In the genomic region with DNA sequence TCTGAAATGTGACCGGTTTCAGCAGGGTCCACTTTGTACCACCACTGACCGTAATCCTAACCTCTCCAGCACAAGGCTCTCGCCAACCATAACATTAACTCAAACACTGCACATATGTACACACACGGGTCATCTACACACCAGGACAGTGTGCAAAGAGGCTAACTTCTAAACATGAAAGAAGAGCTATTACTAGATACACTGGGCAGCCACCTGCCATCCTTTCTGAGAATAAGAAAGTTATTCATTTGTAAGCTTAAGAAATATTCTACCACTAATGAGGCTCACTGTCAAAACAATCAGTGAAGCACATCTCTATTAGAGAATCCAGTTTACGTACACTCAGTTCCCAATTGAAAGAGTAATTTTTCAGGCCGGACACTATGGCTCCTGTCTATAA, we compare ENCODE assay signal across 29 cellular contexts. TPM values are rescaled to one million over a fixed set of nuclear protein-coding genes. Genes with fewer than 3 reads are reported as not detected.
DNase-seq lines count a peak whose midpoint lies in the region; ATAC-seq, FAIRE-seq and TF ChIP-seq lines count a peak whose summit lies in the region.
"Had no signal": no experiment of that assay in that cellular context is flagged by ENCODE, and none has a peak within 500 bp of the region (broad histone marks: within the 10 kb centered on the region; RNA-seq: fewer than 3 reads in every experiment).

No MANE protein-coding gene starts in this region.

- no peaks in the 10 kb centered on the region for H3K9me3 Mint-ChIP-seq in H9
- H3K9me3 Mint-ChIP-seq: CD14-positive monocyte; CD4-positive, alpha-beta memory T cell; CD4-positive, CD25-positive, alpha-beta regulatory T cell; CD8-positive, alpha-beta memory T cell had no signal

- H3K14ac ChIP-seq in H9 (ENCODE audit: insufficient read depth, low read length), result no peak overlapping the region

- H3K4ac ChIP-seq in H9 (ENCODE audit: low read depth, low read length), result no peak overlapping the region

- H2BK12ac ChIP-seq in H9 (ENCODE audit: insufficient read length, low read depth, low read length), result no peak overlapping the region

- H2AFZ ChIP-seq in H9 (ENCODE audit: low read length), result no peak overlapping the region

- peaks cover 0 to 4% of the 10 kb centered on the region in 2 experiments; a peak in 2 of 4 replicates for H3K4me1 Mint-ChIP-seq in H9
- H3K4me1 Mint-ChIP-seq: CD4-positive, alpha-beta memory T cell; CD4-positive, CD25-positive, alpha-beta regulatory T cell; CD8-positive, alpha-beta memory T cell had no signal

- H3K23ac ChIP-seq in H9 (ENCODE audit: insufficient read length, low read depth, low read length), result no peak overlapping the region

- no peaks in the 10 kb centered on the region for H3K23me2 ChIP-seq in H9 (ENCODE audit: insufficient read length, low read depth, low read length, poor library complexity, severe bottlenecking)

- no peak overlapping the region for H2BK20ac ChIP-seq in H9 (ENCODE audit: low read depth, low read length, poor library complexity, severe bottlenecking)

- no peak overlapping the region for H3K27ac ChIP-seq in H9 (ENCODE audit: insufficient read length, low read depth, low read length)
- H3K27ac ChIP-seq: BLaER1 had no signal

- no CpG with 5 or more reads among the region's 6 CpGs for WGBS in H9 (ENCODE audit: extremely low coverage, insufficient read length, low lambda C conversion rate)

- H3K9me3 ChIP-seq in H9 (ENCODE audit: control insufficient read depth, low read depth, low read length), result no peaks in the 10 kb centered on the region
- H3K9me3 ChIP-seq: BE2C, BLaER1 had no signal

- H3K79me1 ChIP-seq in H9 (ENCODE audit: insufficient read depth, low read depth, low read length, poor library complexity, severe bottlenecking), result no peaks in the 10 kb centered on the region

- H3K4me1 ChIP-seq in H9 (ENCODE audit: insufficient read depth, low read length), result no peaks in the 10 kb centered on the region; the same call in 1 of the 2 replicates
- H3K4me1 ChIP-seq: BE2C, BLaER1 had no signal

- no peaks in the 10 kb centered on the region for H3K27me3 ChIP-seq in H9 (ENCODE audit: insufficient read depth, low read length)
- no peaks in the 10 kb centered on the region for H3K27me3 ChIP-seq in bronchial epithelial cell (ENCODE audit: control insufficient read depth, insufficient read depth, low read length)
- H3K27me3 ChIP-seq: BE2C, BLaER1 had no signal

- no peak overlapping the region for H3K9ac ChIP-seq in H9 (ENCODE audit: extremely low read depth, insufficient read length, low read length)
- H3K9ac ChIP-seq: BLaER1 had no signal

- TF ChIP-seq CTCF in H9 (conservative IDR thresholded peaks at IDR 0.05), result no peak
- no peak for TF ChIP-seq CTCF in bronchial epithelial cell (IDR thresholded peaks at IDR 0.05; ENCODE audit: insufficient read depth, low read length, severe bottlenecking)

- no peak overlapping the region for H4K8ac ChIP-seq in H9 (replicated peaks; ENCODE audit: insufficient read length, low read depth, low read length)

- no peak overlapping the region for H2BK120ac ChIP-seq in H9 (ENCODE audit: low read depth, low read length, poor library complexity, severe bottlenecking)

- no peak overlapping the region for H3K18ac ChIP-seq in H9 (ENCODE audit: insufficient read length, low read depth, low read length)

- FAIRE-seq in bronchial epithelial cell (lab: Jason Lieb, UNC), result peak; percentile 58
- FAIRE-seq: A204.1, GM12878, GM12892, GM18507, GM19239 had no signal

- H2AK5ac ChIP-seq in H9 (ENCODE audit: insufficient read length, low read length), result no peak overlapping the region

- no peak overlapping the region for H3K4me3 ChIP-seq in bronchial epithelial cell (ENCODE audit: low read depth, low read length)
- H3K4me3 ChIP-seq: BLaER1, GM12878 had no signal

- H3K4me2 ChIP-seq in H9 (ENCODE audit: insufficient read depth, insufficient read length, low read length), result no peak overlapping the region
- H3K4me2 ChIP-seq: BLaER1 had no signal

- DNase-seq in H9 (no peak), bronchial epithelial cell (ENCODE audit: low read depth) (no peak), HUDEP-2 (lab: John Stamatoyannopoulos, UW; ENCODE audit: unreplicated experiment in 76 of 76) (no peak), T1000 (lab: John Stamatoyannopoulos, UW) (no peak)
- no peak for DNase-seq in activated T-cell treated with anti-CD3 and anti-CD28 coated beads, Interleukin-2, amount 50 U/mL, for 1 hour
- DNase-seq: 8988T; ACHN; BE2C; C1 segment of cervical spinal cord; CD4-positive, alpha-beta memory T cell; CD4-positive, CD25-positive, alpha-beta regulatory T cell; CD8-positive, alpha-beta memory T cell; COR-L47; DMS 273 treated with DMSO at 0.1 percent for 48 hours; DMS153; DMS53; DMS79; DND-41; EL; GDM1 had no signal

- no peaks in the 10 kb centered on the region for H3K27me3 Mint-ChIP-seq in H9 (ENCODE audit: low read depth)
- H3K27me3 Mint-ChIP-seq: CD4-positive, alpha-beta memory T cell; CD4-positive, CD25-positive, alpha-beta regulatory T cell; CD8-positive, alpha-beta memory T cell had no signal

- H3K36me3 ChIP-seq in bronchial epithelial cell (ENCODE audit: control insufficient read depth, insufficient read depth, low read length), result peaks cover 27% of the 10 kb centered on the region

- no peak overlapping the region for H3K4me3 Mint-ChIP-seq in H9
- H3K4me3 Mint-ChIP-seq: CD14-positive monocyte; CD4-positive, alpha-beta memory T cell; CD4-positive, CD25-positive, alpha-beta regulatory T cell; CD8-positive, alpha-beta memory T cell had no signal

- H3K27ac Mint-ChIP-seq in H9, result peak overlapping the region in 2 of 3 experiments; percentile 40 to 63; a peak in 2 of 7 replicates
- H3K27ac Mint-ChIP-seq: CD14-positive monocyte; CD4-positive, alpha-beta memory T cell; CD4-positive, CD25-positive, alpha-beta regulatory T cell had no signal

- ATAC-seq in HG03354 (IDR thresholded peaks at IDR 0.05; ENCODE audit: poor library complexity, severe bottlenecking, unreplicated experiment) (peak; percentile 69), GM19324 (IDR thresholded peaks at IDR 0.05; ENCODE audit: low FRiP score, unreplicated experiment) (no peak)
- ATAC-seq: GM12878 had no signal

- no peak overlapping the region for H4K5ac ChIP-seq in H9 (ENCODE audit: insufficient read length, low read depth, low read length)

- no peak overlapping the region for H4K91ac ChIP-seq in H9 (ENCODE audit: insufficient read length, low read depth, low read length)

- no peak overlapping the region for H2BK15ac ChIP-seq in H9 (ENCODE audit: low read depth, low read length)

- no peaks in the 10 kb centered on the region for H4K20me1 ChIP-seq in H9 (ENCODE audit: control insufficient read depth, insufficient read depth, insufficient read length)
- H4K20me1 ChIP-seq: BLaER1 had no signal

- peaks cover 20 to 59% (median 25%) of the 10 kb centered on the region in 3 experiments for H3K36me3 Mint-ChIP-seq in H9 (ENCODE audit: insufficient read depth in 1 of 3, low read depth in 3 of 3)

- H3K56ac ChIP-seq in H9 (ENCODE audit: insufficient read length, low read depth, low read length), result no peak overlapping the region

- no peak overlapping the region for H2BK5ac ChIP-seq in H9 (ENCODE audit: insufficient read length, low read length)

- H3T11ph ChIP-seq in H9 (ENCODE audit: low read length), result no peak overlapping the region

- H3K79me2 ChIP-seq in H9 (ENCODE audit: insufficient read depth, low read length), result no peaks in the 10 kb centered on the region

RNA-seq across cellular contexts. Expression of a gene that starts 59.1 kb away (rescaled TPM):
- 94.5 and 95.5 TPM in 2 replicates for total RNA-seq in H9 (2021)
- total RNA-seq in bronchial epithelial cell, result 68.0 and 75.6 TPM in 2 replicates
